In the genomic region with DNA sequence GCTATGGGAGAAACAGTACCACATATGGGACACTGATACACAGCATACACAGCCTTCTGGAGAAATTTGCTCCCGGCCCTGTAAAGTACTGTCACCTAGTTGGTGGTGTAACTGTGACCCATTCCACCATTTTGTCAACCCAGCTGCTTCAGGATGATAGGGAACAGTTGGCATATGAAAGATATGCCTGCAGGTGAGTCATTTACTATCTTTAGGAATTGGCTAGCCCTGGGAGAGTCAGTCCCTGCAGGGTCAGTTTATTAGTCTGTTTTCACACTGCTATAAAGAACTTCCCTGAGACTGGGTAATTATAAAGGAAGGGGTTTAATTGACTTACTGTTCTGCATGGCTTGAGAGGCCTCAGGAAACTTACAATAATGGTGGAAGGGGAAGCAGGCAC, we compare ENCODE assay signal across 23 cellular contexts.
"Had no signal": no experiment of that assay in that cellular context is flagged by ENCODE, and none has a peak within 500 bp of the region (broad histone marks: within the 10 kb centered on the region; RNA-seq: fewer than 3 reads in every experiment).

No MANE protein-coding gene starts in this region.

- FAIRE-seq: HTR-8/SVneo, K562, RCC 7860 had no signal

- ATAC-seq: K562 had no signal

- H3K36me3 ChIP-seq: SJSA1 had no signal

- H3K9me3 ChIP-seq: SJSA1 had no signal

- H3K27me3 ChIP-seq: SJSA1 had no signal

- H3K4me1 ChIP-seq: SJSA1 had no signal

- DNase-seq: Kasumi-1, MM.1S, NCI-H1092 treated with DMSO at 0.1 percent for 48 hours, NCI-H1436, NCI-H187, NCI-H2029, NCI-H2081 treated with DMSO at 0.1 percent for 48 hours, NCI-H2171, NCI-H226, NCI-H446, NCI-H510A, NCI-H524 treated with DMSO at 0.1 percent for 48 hours, NCI-H69, NCI-H774, RPMI8226, SIG-M5 had no signal

- H3K27ac ChIP-seq: HL-60, KMS-11, SJSA1, SK-N-MC had no signal

- H3K4me2 ChIP-seq: KMS-11 had no signal

- H3K4me3 ChIP-seq: K562, SJSA1, SK-N-MC had no signal

- H3K9ac ChIP-seq: KMS-11 had no signal
